In genomic region chr5:81165493-81166119, GRCh38 we compare ENCODE assay signal across 8 cellular contexts.
A peak's percentile ranks its signal among the peaks of the same experiment; 100 is the strongest.
DNase-seq lines count a peak whose midpoint lies in the region; TF ChIP-seq lines count a peak whose summit lies in the region.

No MANE protein-coding gene starts in this region.

- H2AK5ac ChIP-seq in H9 (ENCODE audit: insufficient read length, low read length) = no peak overlapping the region

- 0 out of 4 replicates have a peak, but pooled peaks cover 2 to 8% of the 10 kb centered on the region in 2 experiments for H3K4me1 Mint-ChIP-seq in H9

- no peak overlapping the region for H3K4me3 Mint-ChIP-seq in H9

- no peaks in the 10 kb centered on the region for H3K9me3 ChIP-seq in H9 (ENCODE audit: control insufficient read depth, low read depth, low read length)

- no CpG with 5 or more reads among the region's 3 CpGs for WGBS in H9 (ENCODE audit: extremely low coverage, insufficient read length, low lambda C conversion rate)

- H4K8ac ChIP-seq in H9 (replicated peaks; ENCODE audit: insufficient read length, low read depth, low read length) = no peak overlapping the region

- no peak overlapping the region for H3K27ac ChIP-seq in H9 (ENCODE audit: insufficient read length, low read depth, low read length)

- H2AFZ ChIP-seq in H9 (ENCODE audit: low read length) = no peak overlapping the region

- no peak overlapping the region for H3T11ph ChIP-seq in H9 (ENCODE audit: low read length)

- H3K79me1 ChIP-seq in H9 (ENCODE audit: insufficient read depth, low read depth, low read length, poor library complexity, severe bottlenecking) = no peaks in the 10 kb centered on the region

- peak; percentile 83 for TF ChIP-seq CTCF in H9 (conservative IDR thresholded peaks at IDR 0.05)

- H4K91ac ChIP-seq in H9 (ENCODE audit: insufficient read length, low read depth, low read length) = no peak overlapping the region

- H4K20me1 ChIP-seq in H9 (ENCODE audit: control insufficient read depth, insufficient read depth, insufficient read length) = no peaks in the 10 kb centered on the region

- H3K27me3 Mint-ChIP-seq in H9 (ENCODE audit: low read depth) = no peaks in the 10 kb centered on the region

- no peak overlapping the region for H3K56ac ChIP-seq in H9 (ENCODE audit: insufficient read length, low read depth, low read length)

- H3K23ac ChIP-seq in H9 (ENCODE audit: insufficient read length, low read depth, low read length) = no peak overlapping the region

- H3K36me3 Mint-ChIP-seq in H9 (ENCODE audit: insufficient read depth in 1 of 3, low read depth in 3 of 3) = peaks cover 0 to 2% (median 0%) of the 10 kb centered on the region in 3 experiments; a peak in 1 of 7 replicates

- no peak overlapping the region for H4K5ac ChIP-seq in H9 (ENCODE audit: insufficient read length, low read depth, low read length)

- H3K14ac ChIP-seq in H9 (ENCODE audit: insufficient read depth, low read length) = no peak overlapping the region

- no peak overlapping the region for H3K4me2 ChIP-seq in H9 (ENCODE audit: insufficient read depth, insufficient read length, low read length)

- peak overlapping the region in 1 of 3 experiments; percentile 7; a peak in 1 of 7 replicates for H3K27ac Mint-ChIP-seq in H9

- no peaks in the 10 kb centered on the region for H3K9me3 Mint-ChIP-seq in H9

- no peak overlapping the region for H2BK12ac ChIP-seq in H9 (ENCODE audit: insufficient read length, low read depth, low read length)

- H2BK20ac ChIP-seq in H9 (ENCODE audit: low read depth, low read length, poor library complexity, severe bottlenecking) = no peak overlapping the region

- no peaks in the 10 kb centered on the region for H3K23me2 ChIP-seq in H9 (ENCODE audit: insufficient read length, low read depth, low read length, poor library complexity, severe bottlenecking)

- no peaks in the 10 kb centered on the region for H3K27me3 ChIP-seq in H9 (ENCODE audit: insufficient read depth, low read length)

- DNase-seq in ELR (ENCODE audit: low read depth) (peak; percentile 87), H9 (peak; percentile 78), NCI-H1092 (lab: John Stamatoyannopoulos, UW) (peak; percentile 52), T1000 (lab: John Stamatoyannopoulos, UW) (peak; percentile 31), astrocyte of the hippocampus (ENCODE audit: low read depth, low spot score) (peak; percentile 89), iPS-NIHi11 (ENCODE audit: low spot score) (peak; percentile 79), epidermal melanocyte (ENCODE audit: insufficient read length, low spot score) (no peak)
- DNase-seq in stimulated activated CD4-positive, alpha-beta T cell treated with anti-CD3 and anti-CD28 coated beads, Interleukin-2, amount 100 ng/mL, for 24 hours = peak; percentile 67 to 73

- H3K4ac ChIP-seq in H9 (ENCODE audit: low read depth, low read length) = no peak overlapping the region

- no peak overlapping the region for H2BK120ac ChIP-seq in H9 (ENCODE audit: low read depth, low read length, poor library complexity, severe bottlenecking)

- H3K9ac ChIP-seq in H9 (ENCODE audit: extremely low read depth, insufficient read length, low read length) = no peak overlapping the region

- no peaks in the 10 kb centered on the region for H3K4me1 ChIP-seq in H9 (ENCODE audit: insufficient read depth, low read length)

- H2BK5ac ChIP-seq in H9 (ENCODE audit: insufficient read length, low read length) = no peak overlapping the region

- no peak overlapping the region for H2BK15ac ChIP-seq in H9 (ENCODE audit: low read depth, low read length)

- H3K18ac ChIP-seq in H9 (ENCODE audit: insufficient read length, low read depth, low read length) = no peak overlapping the region

- H3K79me2 ChIP-seq in H9 (ENCODE audit: insufficient read depth, low read length) = no peaks in the 10 kb centered on the region
